Comparison of ENCODE assay signal across 1 cellular context in genomic region chr3:147405552-147406254, GRCh38.
TF ChIP-seq lines count a peak whose summit lies in the region.

No MANE protein-coding gene starts in this region.

TF ChIP-seq in GM23338, 12 proteins besides CTCF, POLR2A, EP300 and RAD21 (continued from another document):
- no peak for TF ChIP-seq ZNF462 (CRISPR knock-in tag; IDR thresholded peaks at IDR 0.05)
